In genomic region chr12:24561411-24561871, GRCh38 we compare ENCODE assay signal across 8 cellular contexts.
DNase-seq lines count a peak whose midpoint lies in the region; ATAC-seq and TF ChIP-seq lines count a peak whose summit lies in the region.

No MANE protein-coding gene starts in this region.

- ATAC-seq in HG02884 (IDR thresholded peaks at IDR 0.05; ENCODE audit: unreplicated experiment), result no peak
- no peak for ATAC-seq in HG02840 (IDR thresholded peaks at IDR 0.05; ENCODE audit: low FRiP score, unreplicated experiment)
- no peak for ATAC-seq in HG03045 (IDR thresholded peaks at IDR 0.05; ENCODE audit: unreplicated experiment)

- H3K4me3 Mint-ChIP-seq in nephron, result peak overlapping the region; percentile 90 to 94 (median 91)

- peak overlapping the region; percentile 45; the same call in 1 of the 2 replicates for H3K9ac ChIP-seq in SK-N-SH

- H3K27me3 ChIP-seq in SK-N-SH (ENCODE audit: insufficient read depth), result peaks cover 6% of the 10 kb centered on the region; the same call in 1 of the 2 replicates

- H3K9me2 ChIP-seq in SK-N-SH, result no peaks in the 10 kb centered on the region

- no peaks in the 10 kb centered on the region for H4K20me1 ChIP-seq in SK-N-SH (ENCODE audit: insufficient read depth)

- TF ChIP-seq CTCF in SK-N-SH (IDR thresholded peaks at IDR 0.05) (no peak), fibroblast of mammary gland (conservative IDR thresholded peaks at IDR 0.05; ENCODE audit: control insufficient read depth, insufficient read depth, low read depth, low read length) (no peak), nephron (IDR thresholded peaks at IDR 0.05; ENCODE audit: unreplicated experiment in 3 of 3) (no peak)

- no peaks in the 10 kb centered on the region for H3K79me2 ChIP-seq in SK-N-SH (ENCODE audit: insufficient read depth)

- peaks cover 0 to 11% of the 10 kb centered on the region in 2 experiments; a peak in 3 of 4 replicates for H3K4me1 ChIP-seq in SK-N-SH (ENCODE audit: control insufficient read depth in 1 of 2, insufficient read depth in 2 of 2, low read depth in 1 of 2, low read length in 1 of 2)

- DNase-seq in DMS 273 (lab: John Stamatoyannopoulos, UW; ENCODE audit: unreplicated experiment) (peak; percentile 21), DMS 273 treated with DMSO at 0.1 percent for 48 hours (lab: John Stamatoyannopoulos, UW) (no peak), SK-N-SH (no peak), fibroblast of mammary gland (ENCODE audit: low read depth) (peak; percentile 42)

- H3K9me3 Mint-ChIP-seq in nephron, result no peaks in the 10 kb centered on the region

- peak overlapping the region; percentile 87 to 95 (median 88) for H3K27ac Mint-ChIP-seq in nephron

- WGBS in SK-N-SH (ENCODE audit: low lambda C conversion rate), result 3% methylated on average over 15 of the region's 15 CpGs

- no peaks in the 10 kb centered on the region for H3K36me3 ChIP-seq in SK-N-SH (replicated peaks in 1 of 2; ENCODE audit: control insufficient read depth in 1 of 2, insufficient read depth in 2 of 2, low read length in 1 of 2)

- H3K4me3 ChIP-seq in SK-N-SH (ENCODE audit: low read depth in 2 of 2, low read length in 1 of 2), result peak overlapping the region; percentile 65 to 78
- H3K4me3 ChIP-seq in fibroblast of mammary gland (ENCODE audit: control insufficient read depth, low read depth, low read length), result peak overlapping the region; percentile 77

- H3K36me3 Mint-ChIP-seq in nephron (ENCODE audit: low read depth), result peaks cover 3% of the 10 kb centered on the region

- peak overlapping the region; percentile 98 for H3K4me2 ChIP-seq in SK-N-SH

- peaks cover 30% of the 10 kb centered on the region for H3K4me1 Mint-ChIP-seq in nephron

- H3K27me3 Mint-ChIP-seq in nephron (ENCODE audit: low read depth), result peaks cover 33% of the 10 kb centered on the region

- no peak for TF ChIP-seq RAD21 in SK-N-SH (IDR thresholded peaks at IDR 0.05; ENCODE audit: low read length)

- no peaks in the 10 kb centered on the region for H3F3A ChIP-seq in SK-N-SH (replicated peaks; ENCODE audit: insufficient read depth)

- TF ChIP-seq EP300 in SK-N-SH (IDR thresholded peaks at IDR 0.05; ENCODE audit: borderline replicate concordance in 1 of 2, low read depth in 1 of 2, low read length in 1 of 2), result no peak

- POLR2A ChIA-PET in SK-N-SH (lab: Yijun Ruan, JAX), result no interaction called here

- peak overlapping the region; percentile 92 for H2AFZ ChIP-seq in SK-N-SH (ENCODE audit: low read depth)

- H3K27ac ChIP-seq in SK-N-SH (ENCODE audit: low read depth in 2 of 2, low read length in 1 of 2), result no peak overlapping the region; a peak in 1 of 4 replicates

- CTCF ChIA-PET in SK-N-SH (lab: Yijun Ruan, JAX), result no interaction called here

- H3K9me3 ChIP-seq in SK-N-SH, result no peaks in the 10 kb centered on the region

TF ChIP-seq in SK-N-SH, 30 proteins besides CTCF, POLR2A, EP300 and RAD21:
- TF ChIP-seq MXI1 (IDR thresholded peaks at IDR 0.05; ENCODE audit: low read depth, low read length), result no peak; the same call in 1 of the 2 replicates
- TF ChIP-seq USF1 (IDR thresholded peaks at IDR 0.05; ENCODE audit: borderline replicate concordance, low read depth), result no peak
- TF ChIP-seq POLR2AphosphoS5 (IDR thresholded peaks at IDR 0.05; ENCODE audit: low read depth, low read length), result no peak
- TF ChIP-seq TCF12 (IDR thresholded peaks at IDR 0.05), result no peak
- no peak for TF ChIP-seq FOSL2 (IDR thresholded peaks at IDR 0.05; ENCODE audit: borderline replicate concordance, low read depth)
- TF ChIP-seq SMC3 (IDR thresholded peaks at IDR 0.05; ENCODE audit: low read depth, low read length), result no peak
- TF ChIP-seq REST (IDR thresholded peaks at IDR 0.05; ENCODE audit: low read depth, low read length), result no peak
- TF ChIP-seq JUND (IDR thresholded peaks at IDR 0.05), result no peak

Comparison
In these comparisons a context has a peak if more than half of its experiments do, and no peak if none do; other contexts are left out.
1. DNase-seq: peak in DMS 273 (single experiment) and fibroblast of mammary gland (single experiment); none in DMS 273 treated with DMSO at 0.1 percent for 48 hours (single experiment) and SK-N-SH (single experiment).